Comparison of ENCODE assay signal across 2 cellular contexts in genomic region chr12:75771023-75771422, GRCh38.
TF ChIP-seq lines count a peak whose summit lies in the region.

No MANE protein-coding gene starts in this region.

TF ChIP-seq in HepG2, 621 proteins besides CTCF, POLR2A, EP300 and RAD21:
- TF ChIP-seq FOSL2 (CRISPR knock-in tag; IDR thresholded peaks at IDR 0.05) (0 out of 2 replicates have a peak, but pooled peaks have one; percentile 14), ZNF264 (CRISPR knock-in tag; IDR thresholded peaks at IDR 0.05) (no peak), NFATC3 (CRISPR knock-in tag; IDR thresholded peaks at IDR 0.05) (no peak)

TF ChIP-seq in IMR-90, 13 proteins besides CTCF, POLR2A, EP300 and RAD21:
- TF ChIP-seq MAFK (IDR thresholded peaks at IDR 0.05; ENCODE audit: low read depth, low read length) = no peak
- no peak for TF ChIP-seq NFE2L2 (IDR thresholded peaks at IDR 0.05; ENCODE audit: low read depth, low read length)
- TF ChIP-seq FOS (IDR thresholded peaks at IDR 0.05; ENCODE audit: low read depth, low read length) = no peak
- TF ChIP-seq RFX5 (IDR thresholded peaks at IDR 0.05; ENCODE audit: low read depth, low read length) = no peak
- TF ChIP-seq SMC3 (IDR thresholded peaks at IDR 0.05; ENCODE audit: low read depth, low read length) = no peak
- no peak for TF ChIP-seq ELK1 (IDR thresholded peaks at IDR 0.05; ENCODE audit: borderline replicate concordance, low read depth, low read length)
- no peak for TF ChIP-seq BHLHE40 (IDR thresholded peaks at IDR 0.05; ENCODE audit: low read depth, low read length)
- no peak for TF ChIP-seq RCOR1 (IDR thresholded peaks at IDR 0.05; ENCODE audit: insufficient replicate concordance, low read length)
- no peak for TF ChIP-seq MXI1 (IDR thresholded peaks at IDR 0.05; ENCODE audit: borderline replicate concordance, low read depth, low read length)
- no peak for TF ChIP-seq USF2 (IDR thresholded peaks at IDR 0.05; ENCODE audit: low read depth, low read length)
- TF ChIP-seq CEBPB (IDR thresholded peaks at IDR 0.05; ENCODE audit: low read depth, low read length) = no peak
- TF ChIP-seq MAZ (IDR thresholded peaks at IDR 0.05; ENCODE audit: borderline replicate concordance, low read depth, low read length) = no peak
- no peak for TF ChIP-seq CHD1 (IDR thresholded peaks at IDR 0.05; ENCODE audit: low read depth, low read length)
